6 cellular contexts compared by ENCODE assay signal in the genomic region with DNA sequence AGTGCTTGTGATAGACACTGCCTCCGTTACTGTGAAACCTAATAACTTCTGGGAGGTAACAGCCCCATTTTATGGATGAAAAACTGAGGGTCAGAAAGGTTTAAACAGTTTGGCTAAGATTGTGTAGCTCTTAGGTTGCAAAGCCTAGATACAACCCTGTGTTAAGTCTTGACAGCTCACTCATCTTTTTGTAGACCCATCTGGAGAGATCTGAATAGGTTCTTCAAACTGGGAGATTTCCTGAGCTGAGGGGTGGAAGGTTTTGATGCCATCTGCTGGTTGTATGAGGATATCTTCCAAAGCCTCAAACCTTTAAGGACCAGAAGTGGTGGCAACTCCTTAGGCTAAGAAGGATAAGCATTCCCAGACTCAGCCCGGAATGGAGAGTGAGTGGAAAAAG. TPM values are rescaled to one million over a fixed set of nuclear protein-coding genes. Genes with fewer than 3 reads are reported as not detected.
A peak's percentile ranks its signal among the peaks of the same experiment; 100 is the strongest.
DNase-seq lines count a peak whose midpoint lies in the region; ATAC-seq and TF ChIP-seq lines count a peak whose summit lies in the region.

No MANE protein-coding gene starts in this region.

- peaks cover 5% of the 10 kb centered on the region for H3K27me3 ChIP-seq in BE2C

- peak; percentile 39 for ATAC-seq in HG02885 (IDR thresholded peaks at IDR 0.05; ENCODE audit: poor library complexity, unreplicated experiment)
- peak; percentile 9; the same call in 1 of the 3 replicates for ATAC-seq in SK-N-SH treated with all-trans-retinoic acid at 6 μM for 48 hours
- no peak for ATAC-seq in GM18517 (IDR thresholded peaks at IDR 0.05; ENCODE audit: unreplicated experiment)
- no peak for ATAC-seq in GM21360 (IDR thresholded peaks at IDR 0.05; ENCODE audit: unreplicated experiment)

- no peaks in the 10 kb centered on the region for H3K36me3 ChIP-seq in BE2C

- peak; percentile 47 for TF ChIP-seq CTCF in BE2C (IDR thresholded peaks at IDR 0.05; ENCODE audit: low read depth, low read length)

- no peaks in the 10 kb centered on the region for H3K9me3 ChIP-seq in BE2C

- H3K4me3 ChIP-seq in BE2C (ENCODE audit: low read depth, low read length) = no peak overlapping the region

- DNase-seq in BE2C (no peak), kidney glomerular epithelial cell (lab: John Stamatoyannopoulos, UW) (peak; percentile 68)

- H3K4me1 ChIP-seq in BE2C = no peaks in the 10 kb centered on the region

TF ChIP-seq in SK-N-SH treated with all-trans-retinoic acid at 6 μM for 48 hours, 23 proteins besides CTCF, POLR2A, EP300 and RAD21:
- TF ChIP-seq ZFP3 (CRISPR knock-in tag; IDR thresholded peaks at IDR 0.05) = no peak
- TF ChIP-seq ZNF565 (CRISPR knock-in tag; conservative IDR thresholded peaks at IDR 0.05; ENCODE audit: low read depth) = no peak
- TF ChIP-seq ARNTL (CRISPR knock-in tag; IDR thresholded peaks at IDR 0.05; ENCODE audit: borderline replicate concordance, low read depth) = no peak
- no peak for TF ChIP-seq ZNF70 (CRISPR knock-in tag; IDR thresholded peaks at IDR 0.05)
- TF ChIP-seq ZFP30 (CRISPR knock-in tag; IDR thresholded peaks at IDR 0.05) = no peak
- TF ChIP-seq CSDC2 (CRISPR knock-in tag; IDR thresholded peaks at IDR 0.05) = no peak
- TF ChIP-seq ESRRG (CRISPR knock-in tag; IDR thresholded peaks at IDR 0.05) = no peak
- no peak for TF ChIP-seq ZC3H10 (CRISPR knock-in tag; IDR thresholded peaks at IDR 0.05)
- TF ChIP-seq TOX (CRISPR knock-in tag; IDR thresholded peaks at IDR 0.05; ENCODE audit: borderline replicate concordance) = no peak
- TF ChIP-seq OSR1 (CRISPR knock-in tag; IDR thresholded peaks at IDR 0.05) = no peak
- TF ChIP-seq BACH2 (CRISPR knock-in tag; IDR thresholded peaks at IDR 0.05; ENCODE audit: borderline replicate concordance) = no peak
- TF ChIP-seq, protein P1, sequence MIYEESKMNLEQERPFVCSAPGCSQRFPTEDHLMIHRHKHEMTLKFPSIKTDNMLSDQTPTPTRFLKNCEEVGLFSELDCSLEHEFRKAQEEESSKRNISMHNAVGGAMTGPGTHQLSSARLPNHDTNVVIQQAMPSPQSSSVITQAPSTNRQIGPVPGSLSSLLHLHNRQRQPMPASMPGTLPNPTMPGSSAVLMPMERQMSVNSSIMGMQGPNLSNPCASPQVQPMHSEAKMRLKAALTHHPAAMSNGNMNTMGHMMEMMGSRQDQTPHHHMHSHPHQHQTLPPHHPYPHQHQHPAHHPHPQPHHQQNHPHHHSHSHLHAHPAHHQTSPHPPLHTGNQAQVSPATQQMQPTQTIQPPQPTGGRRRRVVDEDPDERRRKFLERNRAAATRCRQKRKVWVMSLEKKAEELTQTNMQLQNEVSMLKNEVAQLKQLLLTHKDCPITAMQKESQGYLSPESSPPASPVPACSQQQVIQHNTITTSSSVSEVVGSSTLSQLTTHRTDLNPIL (CRISPR knock-in tag; IDR thresholded peaks at IDR 0.05; ENCODE audit: low read depth) = no peak
- TF ChIP-seq GLIS3 (CRISPR knock-in tag; IDR thresholded peaks at IDR 0.05) = no peak
- TF ChIP-seq ISL1 (CRISPR knock-in tag; IDR thresholded peaks at IDR 0.05) = no peak

RNA-seq across cellular contexts. Expression of a gene that starts 8.3 kb away (rescaled TPM):
- polyA plus RNA-seq in BE2C (2012; ENCODE audit: insufficient read depth, insufficient read length, low read depth) = not detected

RNA-seq across cellular contexts. Expression of a gene that starts 16.1 kb away (rescaled TPM):
- 27.5 TPM for polyA plus RNA-seq in BE2C (2012; ENCODE audit: insufficient read depth, insufficient read length, low read depth)

RNA-seq across cellular contexts. Expression of a gene that starts 26.5 kb away (rescaled TPM):
- 42.9 TPM for polyA plus RNA-seq in BE2C (2012; ENCODE audit: insufficient read depth, insufficient read length, low read depth)

RNA-seq across cellular contexts. Expression of a gene that starts 43.9 kb away (rescaled TPM):
- not detected for polyA plus RNA-seq in BE2C (2012; ENCODE audit: insufficient read depth, insufficient read length, low read depth)

Comparison
In these comparisons a context has a peak if more than half of its experiments do, and no peak if none do; other contexts are left out.
1. ATAC-seq: peak in HG02885 (single experiment) and SK-N-SH treated with all-trans-retinoic acid at 6 μM for 48 hours (single experiment); none in GM18517 (single experiment) and GM21360 (single experiment).